22 cellular contexts compared by ENCODE assay signal in the genomic region with DNA sequence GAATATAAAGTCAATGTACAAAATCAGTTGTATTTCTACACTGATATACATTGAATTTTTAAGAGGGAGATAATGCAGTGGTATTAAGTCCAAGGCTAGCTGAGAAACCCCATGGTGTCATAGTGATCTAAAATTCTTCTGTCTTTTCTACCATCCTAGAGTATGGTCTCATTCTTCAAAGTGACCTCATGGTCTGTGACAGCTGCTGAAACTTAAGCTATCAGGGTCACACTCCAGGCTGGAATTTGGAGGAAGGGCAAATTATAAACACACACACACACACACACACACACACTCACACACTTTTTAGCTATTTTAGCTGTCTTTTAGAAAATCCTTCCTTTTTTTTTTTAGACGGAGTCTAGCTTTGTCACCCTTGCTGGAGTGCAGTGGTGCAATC.
"Had no signal": no experiment of that assay in that cellular context is flagged by ENCODE, and none has a peak within 500 bp of the region (broad histone marks: within the 10 kb centered on the region; RNA-seq: fewer than 3 reads in every experiment).

No MANE protein-coding gene starts in this region.

- H3K4me1 ChIP-seq: foreskin keratinocyte had no signal

- H3K27ac Mint-ChIP-seq: activated naive CD8-positive, alpha-beta T cell treated with anti-CD3 and anti-CD28 coated beads for 36 hours had no signal

- DNase-seq: activated CD4-positive, alpha-beta T cell treated with anti-CD3 and anti-CD28 coated beads, Interleukin-2, amount 10 ng/mL, durations not matched to agents 7 days and 5 days; activated CD8-positive, alpha-beta memory T cell treated with anti-CD3 and anti-CD28 coated beads for 24 hours; activated CD8-positive, alpha-beta memory T cell treated with anti-CD3 and anti-CD28 coated beads, Interleukin-2, amount 50 U/mL, for 48 hours; activated gamma-delta T cell treated with Interleukin-2 at 50 U/mL for 16 hours; activated naive CD8-positive, alpha-beta T cell treated with anti-CD3 and anti-CD28 coated beads for 36 hours; amniotic stem cell; effector memory CD8-positive, alpha-beta T cell; foreskin keratinocyte; left ventricle myocardium inferior; mammary epithelial cell; naive thymus-derived CD4-positive, alpha-beta T cell; sigmoid colon; stimulated activated CD8-positive, alpha-beta memory T cell treated with anti-CD3 and anti-CD28 coated beads, Interleukin-4, amount 100 ng/mL, for 48 hours; stimulated activated naive CD4-positive, alpha-beta T cell; T-helper 1 cell; T1000; thyroid gland had no signal

- H3K27me3 ChIP-seq: cardiac muscle cell, foreskin keratinocyte, hepatocyte, sigmoid colon, thyroid gland had no signal

- H3K4me3 Mint-ChIP-seq: activated CD4-positive, alpha-beta T cell treated with anti-CD3 and anti-CD28 coated beads, Interleukin-2, amount 10 ng/mL, durations not matched to agents 7 days and 5 days; activated naive CD8-positive, alpha-beta T cell treated with anti-CD3 and anti-CD28 coated beads for 36 hours; effector memory CD8-positive, alpha-beta T cell; naive thymus-derived CD4-positive, alpha-beta T cell had no signal

- H3K9me3 ChIP-seq: left ventricle myocardium inferior, sigmoid colon, thyroid gland had no signal

- H3K4me3 ChIP-seq: cardiac muscle cell, hepatocyte, left ventricle myocardium inferior, sigmoid colon, thyroid gland had no signal

- H3K9me3 Mint-ChIP-seq: activated CD4-positive, alpha-beta T cell treated with anti-CD3 and anti-CD28 coated beads, Interleukin-2, amount 10 ng/mL, durations not matched to agents 7 days and 5 days; activated naive CD8-positive, alpha-beta T cell treated with anti-CD3 and anti-CD28 coated beads for 36 hours; effector memory CD8-positive, alpha-beta T cell; naive thymus-derived CD4-positive, alpha-beta T cell had no signal

- ATAC-seq: activated CD4-positive, CD25-positive, alpha-beta regulatory T cell treated with anti-CD3 and anti-CD28 coated beads, Interleukin-2, amount 50 U/mL, for 24 hours; effector memory CD8-positive, alpha-beta T cell; foreskin keratinocyte; naive thymus-derived CD4-positive, alpha-beta T cell; SK-N-SH treated with all-trans-retinoic acid at 6 μM for 48 hours had no signal

- H2AFZ ChIP-seq: hepatocyte, parathyroid adenoma had no signal

- H3K9ac ChIP-seq: parathyroid adenoma had no signal

- H3K27ac ChIP-seq: cardiac muscle cell, foreskin keratinocyte, hepatocyte, left ventricle myocardium inferior, parathyroid adenoma, sigmoid colon, thyroid gland had no signal

- H3K27me3 Mint-ChIP-seq: activated CD4-positive, alpha-beta T cell treated with anti-CD3 and anti-CD28 coated beads, Interleukin-2, amount 10 ng/mL, durations not matched to agents 7 days and 5 days; activated naive CD8-positive, alpha-beta T cell treated with anti-CD3 and anti-CD28 coated beads for 36 hours; effector memory CD8-positive, alpha-beta T cell; naive thymus-derived CD4-positive, alpha-beta T cell had no signal

- H3K4me2 ChIP-seq: hepatocyte had no signal
